2 cellular contexts compared by ENCODE assay signal in genomic region chr4:88078592-88078991, GRCh38.
TF ChIP-seq lines count a peak whose summit lies in the region.

No MANE protein-coding gene starts in this region.

TF ChIP-seq in H1, 55 proteins besides CTCF, POLR2A, EP300 and RAD21:
- TF ChIP-seq MAX (IDR thresholded peaks at IDR 0.05) (no peak), MAFK (IDR thresholded peaks at IDR 0.05; ENCODE audit: low read depth, low read length) (peak; percentile 95), E2F6 (IDR thresholded peaks at IDR 0.05) (no peak), BACH1 (IDR thresholded peaks at IDR 0.05; ENCODE audit: low read length) (peak; percentile 83)

TF ChIP-seq in HepG2, 621 proteins besides CTCF, POLR2A, EP300 and RAD21:
- TF ChIP-seq ZNF790 (CRISPR knock-in tag; IDR thresholded peaks at IDR 0.05; ENCODE audit: borderline replicate concordance) (no peak), MAFF (IDR thresholded peaks at IDR 0.05; ENCODE audit: low read depth, low read length) (peak; percentile 98), MAFK (conservative IDR thresholded peaks at IDR 0.05 in 1 of 2, IDR thresholded peaks at IDR 0.05 in 1 of 2; ENCODE audit: low read length in 2 of 2) (peak; percentile 98 to 99)
